Comparison of ENCODE assay signal across 2 cellular contexts in the genomic region with DNA sequence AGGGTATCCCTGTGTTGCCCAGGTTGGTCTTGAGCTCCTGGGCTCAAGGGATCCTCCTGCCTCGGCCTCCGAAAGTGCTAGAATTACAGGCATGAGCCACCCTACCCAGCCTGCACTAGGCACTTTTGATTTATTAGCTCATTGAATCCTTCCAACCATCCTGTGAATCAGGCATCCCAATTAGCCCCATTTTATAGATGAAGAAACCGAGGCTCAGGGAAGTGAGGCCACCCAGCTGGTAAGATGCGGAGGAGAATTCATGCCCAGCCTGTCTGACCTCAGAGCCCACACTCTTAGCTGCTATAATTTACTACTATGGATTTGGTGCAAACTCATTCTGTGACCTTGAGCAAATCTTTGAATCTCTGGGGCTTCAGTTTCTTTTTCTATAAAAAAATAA.
A peak's percentile ranks its signal among the peaks of the same experiment; 100 is the strongest.
TF ChIP-seq lines count a peak whose summit lies in the region.

No MANE protein-coding gene starts in this region.

TF ChIP-seq in HepG2, 621 proteins besides CTCF, POLR2A, EP300 and RAD21:
- TF ChIP-seq ZNF629 (CRISPR knock-in tag; conservative IDR thresholded peaks at IDR 0.05) (0 out of 2 replicates have a peak, but pooled peaks have one; percentile 10), SRY (CRISPR knock-in tag; IDR thresholded peaks at IDR 0.05) (no peak)

TF ChIP-seq in K562, 482 proteins besides CTCF, POLR2A, EP300 and RAD21:
- TF ChIP-seq RBM25 (IDR thresholded peaks at IDR 0.05; ENCODE audit: low read depth, low read length, severe bottlenecking) = peak; percentile 63
- TF ChIP-seq DDX20 (tag; IDR thresholded peaks at IDR 0.05; ENCODE audit: low read depth) = no peak
